In the genomic region with DNA sequence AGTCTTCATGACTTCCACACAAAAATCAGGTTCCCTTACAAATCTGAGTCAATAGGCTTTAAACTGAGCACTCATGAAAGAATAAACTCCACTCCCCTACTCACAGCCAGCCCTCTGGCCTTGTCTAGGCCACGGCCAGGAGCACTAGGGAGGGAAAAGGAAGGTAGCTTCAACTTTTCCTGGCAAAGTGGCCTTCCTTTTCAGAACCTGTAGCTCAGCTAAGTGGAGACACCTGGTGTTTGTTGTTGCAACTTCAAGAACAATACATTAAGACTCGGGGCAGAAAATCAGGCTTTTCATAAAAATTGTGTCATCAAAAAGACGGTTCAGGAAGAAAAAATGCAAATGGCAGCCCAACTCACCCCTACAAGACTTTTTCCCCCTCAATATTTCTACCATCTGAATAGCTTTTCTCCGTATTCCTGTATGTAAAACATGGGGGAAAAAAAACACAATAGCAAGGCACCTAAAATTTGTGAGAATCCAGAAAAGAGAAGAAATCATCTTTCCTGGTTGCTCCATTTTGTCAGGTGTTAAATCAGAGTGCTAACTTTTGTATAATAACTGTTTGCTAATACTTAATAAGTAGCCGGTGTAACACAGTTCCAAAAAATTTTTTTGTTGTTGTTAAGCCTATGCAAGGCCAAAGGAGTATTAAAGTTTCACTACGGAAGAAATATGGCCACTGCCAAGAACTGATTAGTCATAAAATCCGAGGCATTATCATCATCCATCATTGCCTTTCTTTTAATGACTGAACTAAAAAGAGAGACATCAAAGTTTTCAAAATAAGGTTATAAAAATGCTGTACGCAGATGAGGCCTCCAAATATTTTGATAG, we compare ENCODE assay signal across 9 cellular contexts.
A peak's percentile ranks its signal among the peaks of the same experiment; 100 is the strongest.
DNase-seq lines count a peak whose midpoint lies in the region; ATAC-seq and TF ChIP-seq lines count a peak whose summit lies in the region.
"Had no signal": no experiment of that assay in that cellular context is flagged by ENCODE, and none has a peak within 500 bp of the region (broad histone marks: within the 10 kb centered on the region; RNA-seq: fewer than 3 reads in every experiment).

No MANE protein-coding gene starts in this region.

- H3K9ac ChIP-seq in colonic mucosa (ENCODE audit: low read depth in 2 of 2, low read length in 2 of 2) (no peak overlapping the region), muscle layer of colon (ENCODE audit: low read length) (no peak overlapping the region)

- H3K4me3 Mint-ChIP-seq in CD4-positive, alpha-beta T cell = no peak overlapping the region
- H3K4me3 Mint-ChIP-seq: T-helper 1 cell treated with Interleukin-12 subunit alpha and Interleukin-12 subunit beta and Interleukin-4 antibody, amounts not matched to agents 30 μg/mL and 1 μg/mL, for 36 hours had no signal

- no peak overlapping the region for H3K27ac ChIP-seq in CD4-positive, alpha-beta T cell (ENCODE audit: low read depth, low read length)
- peak overlapping the region; percentile 50 for H3K27ac ChIP-seq in colonic mucosa
- H3K27ac ChIP-seq in muscle layer of colon (ENCODE audit: low read depth, low read length) = peak overlapping the region; percentile 81
- no peak overlapping the region for H3K27ac ChIP-seq in substantia nigra (ENCODE audit: low read depth, low read length, poor library complexity, severe bottlenecking)

- no peaks in the 10 kb centered on the region for H3K36me3 Mint-ChIP-seq in CD4-positive, alpha-beta T cell (ENCODE audit: low read depth)

- CTCF ChIA-PET in CD4-positive, alpha-beta T cell (lab: Charles Lee) = no interaction called here

- no peak for ATAC-seq in CD4-positive, alpha-beta T cell (ENCODE audit: poor library complexity)
- peak; percentile 52 for ATAC-seq in GM18861 (IDR thresholded peaks at IDR 0.05; ENCODE audit: unreplicated experiment)

- POLR2A ChIA-PET in CD4-positive, alpha-beta T cell (lab: Charles Lee) = no interaction called here

- H3K36me3 ChIP-seq in colonic mucosa (no peaks in the 10 kb centered on the region), muscle layer of colon (ENCODE audit: insufficient read depth, low read length) (no peaks in the 10 kb centered on the region)

- H3K27ac Mint-ChIP-seq in CD4-positive, alpha-beta T cell = no peak overlapping the region
- H3K27ac Mint-ChIP-seq: T-helper 1 cell treated with Interleukin-12 subunit alpha and Interleukin-12 subunit beta and Interleukin-4 antibody, amounts not matched to agents 30 μg/mL and 1 μg/mL, for 36 hours had no signal

- H3K9me3 ChIP-seq in CD4-positive, alpha-beta T cell (ENCODE audit: control insufficient read depth, low read length) = no peaks in the 10 kb centered on the region
- no peaks in the 10 kb centered on the region for H3K9me3 ChIP-seq in colonic mucosa
- no peaks in the 10 kb centered on the region for H3K9me3 ChIP-seq in muscle layer of colon (ENCODE audit: low read length)

- no peaks in the 10 kb centered on the region for H3K9me3 Mint-ChIP-seq in CD4-positive, alpha-beta T cell
- H3K9me3 Mint-ChIP-seq: T-helper 1 cell treated with Interleukin-12 subunit alpha and Interleukin-12 subunit beta and Interleukin-4 antibody, amounts not matched to agents 30 μg/mL and 1 μg/mL, for 36 hours had no signal

- peaks cover 14% of the 10 kb centered on the region for H3K4me1 Mint-ChIP-seq in CD4-positive, alpha-beta T cell (ENCODE audit: low read depth)

- H3K27me3 ChIP-seq in CD4-positive, alpha-beta T cell (ENCODE audit: control insufficient read depth, insufficient read depth, low read length) = no peaks in the 10 kb centered on the region
- no peaks in the 10 kb centered on the region for H3K27me3 ChIP-seq in colonic mucosa
- no peaks in the 10 kb centered on the region for H3K27me3 ChIP-seq in muscle layer of colon (ENCODE audit: control insufficient read depth in 1 of 2, insufficient read depth in 2 of 2, low read length in 2 of 2)

- H3K27me3 Mint-ChIP-seq in CD4-positive, alpha-beta T cell = no peaks in the 10 kb centered on the region

- TF ChIP-seq CTCF in CD4-positive, alpha-beta T cell (IDR thresholded peaks at IDR 0.05) = peak; percentile 48
- peak; percentile 37 for TF ChIP-seq CTCF in colonic mucosa (IDR thresholded peaks at IDR 0.05)

- no peak for DNase-seq in CD4-positive, alpha-beta T cell
- DNase-seq in NCI-H1105 (lab: John Stamatoyannopoulos, UW) = peak; percentile 5
- DNase-seq in colonic mucosa = no peak
- no peak for DNase-seq in SHP77 (lab: John Stamatoyannopoulos, UW)
- no peak for DNase-seq in nucleus accumbens (lab: John Stamatoyannopoulos, UW)
- no peak for DNase-seq in substantia nigra (lab: John Stamatoyannopoulos, UW)

- intact Hi-C loops in CD4-positive, alpha-beta T cell (cut with DNase I, micrococcal nuclease) = loop anchor here (2.0 to 10.0 kb wide), 4 partner anchors 83 to 1020 kb away; no protein-coding TSS in a partner anchor
- intact Hi-C loops in colonic mucosa (cut with DNase I) = loop anchor here (5.0 kb wide), 1 partner anchor 83 kb away; no protein-coding TSS in a partner anchor

- no peaks in the 10 kb centered on the region for H3K4me1 ChIP-seq in colonic mucosa
- peaks cover 27% of the 10 kb centered on the region for H3K4me1 ChIP-seq in muscle layer of colon (ENCODE audit: insufficient read depth, low read length)

- no peak overlapping the region for H3K4me3 ChIP-seq in colonic mucosa
- H3K4me3 ChIP-seq in muscle layer of colon (ENCODE audit: low read depth in 1 of 2, low read length in 2 of 2) = no peak overlapping the region

Comparison
In these comparisons a context has a peak if more than half of its experiments do, and no peak if none do; other contexts are left out.
1. H3K27ac ChIP-seq: peak in colonic mucosa (single experiment) and muscle layer of colon (single experiment); none in CD4-positive, alpha-beta T cell (single experiment) and substantia nigra (single experiment).